ENCODE assay signal across 14 cellular contexts in the genomic region with DNA sequence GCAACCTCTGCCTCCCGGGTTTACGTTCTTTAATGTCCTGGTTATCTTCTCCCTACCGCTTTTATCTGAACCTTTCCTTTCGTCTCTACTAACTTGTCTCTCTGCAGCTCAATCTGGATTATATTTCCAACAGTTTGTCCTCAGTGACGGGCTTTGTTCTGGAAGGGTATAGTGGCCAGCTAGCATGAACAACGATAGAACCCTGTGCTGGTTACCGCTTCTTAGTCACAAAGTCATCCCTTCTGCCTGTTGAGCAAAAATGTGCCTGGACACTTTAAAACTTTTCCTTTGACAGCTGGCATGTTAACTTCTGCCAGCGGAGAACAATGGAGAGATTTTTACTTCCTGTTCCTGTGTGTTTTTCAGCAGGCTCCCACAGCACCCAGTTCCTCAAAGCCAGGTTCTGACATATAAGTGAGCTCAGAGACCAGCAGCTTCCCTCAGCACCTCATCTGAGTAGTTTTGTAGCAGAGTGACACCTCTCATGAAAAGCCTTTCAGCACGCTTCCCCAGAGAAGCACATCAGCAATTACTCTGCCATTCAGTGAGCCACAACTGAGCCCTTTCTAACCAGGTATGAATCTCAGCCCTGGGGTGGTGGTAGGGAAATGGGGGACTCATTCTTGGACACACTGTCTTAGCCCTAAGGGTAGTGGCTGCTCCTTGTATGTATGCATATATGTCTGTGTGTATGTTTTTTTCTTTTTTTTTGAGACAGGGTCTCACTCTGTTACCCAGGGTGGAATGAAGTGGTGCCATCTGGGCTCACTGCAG. TPM values are rescaled to one million over a fixed set of nuclear protein-coding genes. Genes with fewer than 3 reads are reported as not detected.
DNase-seq lines count a peak whose midpoint lies in the region; ATAC-seq, FAIRE-seq and TF ChIP-seq lines count a peak whose summit lies in the region.
"Had no signal": no experiment of that assay in that cellular context is flagged by ENCODE, and none has a peak within 500 bp of the region (broad histone marks: within the 10 kb centered on the region; RNA-seq: fewer than 3 reads in every experiment).

No MANE protein-coding gene starts in this region.

- H3K4me2 ChIP-seq in BLaER1 treated with 17β-estradiol and CSF1 and Interleukin-3, amounts not matched to agents 10 nM and 100 nM, result peak overlapping the region in 5 of 11 experiments; percentile 27 to 64 (median 48); a peak in 9 of 22 replicates

- H3K27me3 ChIP-seq in BLaER1 treated with 17β-estradiol and CSF1 and Interleukin-3, amounts not matched to agents 10 nM and 100 nM, result no peaks in the 10 kb centered on the region
- H3K27me3 ChIP-seq in esophagus (ENCODE audit: control insufficient read depth in 1 of 2, insufficient read depth in 2 of 2, low read length in 2 of 2) (no peaks in the 10 kb centered on the region), mucosa of rectum (ENCODE audit: control insufficient read depth in 2 of 2, insufficient read depth in 2 of 2, low read length in 2 of 2) (no peaks in the 10 kb centered on the region), MG63 (no peaks in the 10 kb centered on the region)
- H3K27me3 ChIP-seq: BE2C had no signal

- no peaks in the 10 kb centered on the region for H3K9me3 ChIP-seq in BLaER1 treated with 17β-estradiol and CSF1 and Interleukin-3, amounts not matched to agents 10 nM and 100 nM (replicated peaks in 1 of 11)
- H3K9me3 ChIP-seq in esophagus (ENCODE audit: control insufficient read depth in 2 of 2, insufficient read depth in 1 of 2, low read depth in 1 of 2, low read length in 1 of 2) (no peaks in the 10 kb centered on the region), mucosa of rectum (ENCODE audit: control insufficient read depth in 2 of 2, low read length in 2 of 2) (no peaks in the 10 kb centered on the region), MG63 (no peaks in the 10 kb centered on the region)
- H3K9me3 ChIP-seq: BE2C had no signal

- H3K36me3 ChIP-seq in BLaER1 treated with 17β-estradiol and CSF1 and Interleukin-3, amounts not matched to agents 10 nM and 100 nM, result peaks cover 66 to 94% (median 86%) of the 10 kb centered on the region in 11 experiments
- peaks cover 4 to 11% of the 10 kb centered on the region in 2 donors for H3K36me3 ChIP-seq in esophagus (ENCODE audit: control insufficient read depth in 2 of 2, insufficient read depth in 2 of 2, low read length in 1 of 2)
- peaks cover 25 to 51% of the 10 kb centered on the region in 2 donors for H3K36me3 ChIP-seq in mucosa of rectum (ENCODE audit: control insufficient read depth in 2 of 2, insufficient read depth in 2 of 2, low read length in 2 of 2)
- peaks cover 49% of the 10 kb centered on the region for H3K36me3 ChIP-seq in MG63

- TF ChIP-seq POLR2A in NB4 (IDR thresholded peaks at IDR 0.05; ENCODE audit: extremely low read depth, insufficient read length), result no peak

- H4K20me1 ChIP-seq in BLaER1 treated with 17β-estradiol and CSF1 and Interleukin-3, amounts not matched to agents 10 nM and 100 nM, result peaks cover 13 to 100% (median 60%) of the 10 kb centered on the region in 11 experiments; a peak in 17 of 22 replicates

- H3K27ac ChIP-seq in BLaER1 treated with 17β-estradiol and CSF1 and Interleukin-3, amounts not matched to agents 10 nM and 100 nM, result peak overlapping the region in 6 of 11 experiments; percentile 2 to 47 (median 28); a peak in 5 of 22 replicates
- H3K27ac ChIP-seq in esophagus (ENCODE audit: low read depth in 2 of 2, low read length in 1 of 2), result peak overlapping the region; percentile 18 to 57
- peak overlapping the region; percentile 34 to 45 for H3K27ac ChIP-seq in mucosa of rectum (ENCODE audit: low read depth in 2 of 2, low read length in 2 of 2)

- no peak for ATAC-seq in GM21381 (IDR thresholded peaks at IDR 0.05; ENCODE audit: unreplicated experiment)

- H3K4me3 ChIP-seq in BLaER1 treated with 17β-estradiol and CSF1 and Interleukin-3, amounts not matched to agents 10 nM and 100 nM, result no peak overlapping the region
- H3K4me3 ChIP-seq in NB4 (ENCODE audit: low read depth, low read length) (no peak overlapping the region), esophagus (ENCODE audit: low read depth in 1 of 2, low read length in 2 of 2) (no peak overlapping the region), mucosa of rectum (ENCODE audit: low read length in 2 of 2) (no peak overlapping the region), MG63 (no peak overlapping the region)

- TF ChIP-seq CTCF in NB4 (IDR thresholded peaks at IDR 0.05; ENCODE audit: low read depth, low read length) (no peak), D721Med (IDR thresholded peaks at IDR 0.05; ENCODE audit: insufficient read depth, missing control alignments) (no peak)

- DNase-seq in NB4 (ENCODE audit: low read depth) (peak; percentile 55), D721Med (ENCODE audit: insufficient read length, low spot score) (no peak), NCI-H345 (lab: John Stamatoyannopoulos, UW) (no peak), MG63 (no peak)
- DNase-seq: activated effector memory CD4-positive, alpha-beta T cell treated with Interleukin-2 at 50 U/mL for 16 hours; BE2C; mesenchymal stem cell; NCI-H1092; NCI-H510A treated with DMSO at 0.1 percent for 48 hours had no signal

- 72 to 86% methylated on average over 9 of the region's 9 CpGs for WGBS in esophagus, 2 donors

- no peak for FAIRE-seq in D721Med (lab: Jason Lieb, UNC)
- FAIRE-seq: colon had no signal

- peaks cover 0 to 42% (median 18%) of the 10 kb centered on the region in 10 experiments; a peak in 15 of 20 replicates for H3K4me1 ChIP-seq in BLaER1 treated with 17β-estradiol and CSF1 and Interleukin-3, amounts not matched to agents 10 nM and 100 nM
- H3K4me1 ChIP-seq in esophagus (ENCODE audit: control insufficient read depth in 2 of 2, insufficient read depth in 2 of 2, low read length in 1 of 2), result no peaks in the 10 kb centered on the region
- peaks cover 10 to 28% of the 10 kb centered on the region in 2 donors for H3K4me1 ChIP-seq in mucosa of rectum (ENCODE audit: control insufficient read depth in 2 of 2, insufficient read depth in 2 of 2, low read length in 2 of 2)
- H3K4me1 ChIP-seq: BE2C had no signal

- H3K9ac ChIP-seq in BLaER1 treated with 17β-estradiol and CSF1 and Interleukin-3, amounts not matched to agents 10 nM and 100 nM, result peak overlapping the region in 3 of 11 experiments; percentile 13 to 37 (median 18); a peak in 5 of 22 replicates
- H3K9ac ChIP-seq in mucosa of rectum (ENCODE audit: low read depth in 1 of 2, low read length in 2 of 2), result peak overlapping the region in 1 of 2 donors; percentile 50

RNA-seq across cellular contexts. Expression of a gene that starts 23.6 kb away (rescaled TPM):
- polyA plus RNA-seq in esophagus, result 1 to 10 TPM in 1 of 2 donors, under 1 TPM in 1; 0.54 to 1.4 TPM
- total RNA-seq in MG63 (2014; rRNA removed; shearing (Covaris generic); ENCODE audit: low replicate concordance), result not detected in 2 replicates

RNA-seq across cellular contexts. Expression of a gene that starts 38.9 kb away (rescaled TPM):
- 10 to 100 TPM; 48.6 to 53.0 TPM for polyA plus RNA-seq in esophagus
- total RNA-seq in MG63 (2014; rRNA removed; shearing (Covaris generic); ENCODE audit: low replicate concordance), result 126 and 254 TPM in 2 replicates

RNA-seq across cellular contexts. Expression of a gene that starts 40.5 kb away (rescaled TPM):
- polyA plus RNA-seq in esophagus, result 10 to 100 TPM; 11.3 to 25.1 TPM
- total RNA-seq in MG63 (2014; rRNA removed; shearing (Covaris generic); ENCODE audit: low replicate concordance), result 13.7 and 21.7 TPM in 2 replicates
